ENCODE assay signal across 20 cellular contexts in genomic region chr5:96502247-96502646, GRCh38.
DNase-seq lines count a peak whose midpoint lies in the region; ATAC-seq, FAIRE-seq and TF ChIP-seq lines count a peak whose summit lies in the region.
"Had no signal": no experiment of that assay in that cellular context is flagged by ENCODE, and none has a peak within 500 bp of the region (broad histone marks: within the 10 kb centered on the region; RNA-seq: fewer than 3 reads in every experiment).

No MANE protein-coding gene starts in this region.

- H3T11ph ChIP-seq in H9 (ENCODE audit: low read length): no peak overlapping the region

- H2AK5ac ChIP-seq in H9 (ENCODE audit: insufficient read length, low read length): no peak overlapping the region

- H4K20me1 ChIP-seq in neural progenitor cell (ENCODE audit: low read depth) (no peaks in the 10 kb centered on the region), GM23338 (replicated peaks; ENCODE audit: insufficient read depth) (no peaks in the 10 kb centered on the region), H9 (ENCODE audit: control insufficient read depth, insufficient read depth, insufficient read length) (no peaks in the 10 kb centered on the region)
- H4K20me1 ChIP-seq: BLaER1 had no signal

- H3K18ac ChIP-seq in H9 (ENCODE audit: insufficient read length, low read depth, low read length): no peak overlapping the region

- H3K4ac ChIP-seq in H9 (ENCODE audit: low read depth, low read length): no peak overlapping the region

- peak; percentile 31 for FAIRE-seq in frontal cortex (lab: Jason Lieb, UNC)
- FAIRE-seq: GM12891, GM18507 had no signal

- H3K9me3 Mint-ChIP-seq in WTC11: no peaks in the 10 kb centered on the region
- H3K9me3 Mint-ChIP-seq in neural progenitor cell: peaks cover 11% of the 10 kb centered on the region
- no peaks in the 10 kb centered on the region for H3K9me3 Mint-ChIP-seq in GM23338
- no peaks in the 10 kb centered on the region for H3K9me3 Mint-ChIP-seq in H9
- H3K9me3 Mint-ChIP-seq: CD8-positive, alpha-beta T cell; HFFc6 had no signal

- H3K27ac Mint-ChIP-seq in WTC11 (no peak overlapping the region), neural progenitor cell (peak overlapping the region; percentile 65), GM23338 (no peak overlapping the region), H9 (no peak overlapping the region)
- H3K27ac Mint-ChIP-seq: B cell; CD4-positive, CD25-positive, alpha-beta regulatory T cell; CD8-positive, alpha-beta T cell; HFFc6 had no signal

- H2BK5ac ChIP-seq in H9 (ENCODE audit: insufficient read length, low read length): no peak overlapping the region

- H4K8ac ChIP-seq in H9 (replicated peaks; ENCODE audit: insufficient read length, low read depth, low read length): no peak overlapping the region

- H3K27me3 Mint-ChIP-seq in WTC11 (ENCODE audit: low read depth) (no peaks in the 10 kb centered on the region; the same call in 1 of the 2 replicates), neural progenitor cell (ENCODE audit: insufficient read depth, low read depth) (no peaks in the 10 kb centered on the region), GM23338 (ENCODE audit: insufficient read depth, low read depth, poor library complexity) (no peaks in the 10 kb centered on the region), H9 (ENCODE audit: low read depth) (no peaks in the 10 kb centered on the region; the same call in 1 of the 2 replicates)

- H2BK20ac ChIP-seq in H9 (ENCODE audit: low read depth, low read length, poor library complexity, severe bottlenecking): no peak overlapping the region

- no peaks in the 10 kb centered on the region for H3K9me2 ChIP-seq in GM23338 (ENCODE audit: insufficient read depth)

- H3K9ac ChIP-seq in neural progenitor cell: no peak overlapping the region
- no peak overlapping the region for H3K9ac ChIP-seq in H9 (ENCODE audit: extremely low read depth, insufficient read length, low read length)
- H3K9ac ChIP-seq: BLaER1, GM23248 had no signal

- H3K27ac ChIP-seq in neural progenitor cell: no peak overlapping the region
- no peak overlapping the region for H3K27ac ChIP-seq in GM23338 (ENCODE audit: low read depth)
- H3K27ac ChIP-seq in H9 (ENCODE audit: insufficient read length, low read depth, low read length): no peak overlapping the region
- H3K27ac ChIP-seq: BLaER1, C4-2B, GM23248 had no signal

- H2BK12ac ChIP-seq in H9 (ENCODE audit: insufficient read length, low read depth, low read length): no peak overlapping the region

- POLR2A ChIA-PET in WTC11 (lab: Charles Lee): no interaction called here

- no peaks in the 10 kb centered on the region for H3K36me3 Mint-ChIP-seq in WTC11
- H3K36me3 Mint-ChIP-seq in neural progenitor cell: peaks cover 2% of the 10 kb centered on the region
- no peaks in the 10 kb centered on the region for H3K36me3 Mint-ChIP-seq in GM23338 (ENCODE audit: low read depth)
- no peaks in the 10 kb centered on the region for H3K36me3 Mint-ChIP-seq in H9 (ENCODE audit: insufficient read depth in 1 of 3, low read depth in 3 of 3)
- H3K36me3 Mint-ChIP-seq: CD4-positive, CD25-positive, alpha-beta regulatory T cell; CD8-positive, alpha-beta T cell had no signal

- H3K56ac ChIP-seq in H9 (ENCODE audit: insufficient read length, low read depth, low read length): no peak overlapping the region

- H3K27me3 ChIP-seq in neural progenitor cell (no peaks in the 10 kb centered on the region), GM23338 (ENCODE audit: insufficient read depth) (no peaks in the 10 kb centered on the region), H9 (ENCODE audit: insufficient read depth, low read length) (no peaks in the 10 kb centered on the region)
- H3K27me3 ChIP-seq: BLaER1 had no signal

- H3K79me2 ChIP-seq in neural progenitor cell (ENCODE audit: low read depth) (no peaks in the 10 kb centered on the region), GM23338 (replicated peaks; ENCODE audit: insufficient read depth) (no peaks in the 10 kb centered on the region), H9 (ENCODE audit: insufficient read depth, low read length) (no peaks in the 10 kb centered on the region)

- H2AFZ ChIP-seq in neural progenitor cell (replicated peaks) (no peak overlapping the region), GM23338 (no peak overlapping the region), H9 (ENCODE audit: low read length) (no peak overlapping the region)
- H2AFZ ChIP-seq: GM23248 had no signal

- TF ChIP-seq CTCF in WTC11 (IDR thresholded peaks at IDR 0.05) (no peak), neural progenitor cell (IDR thresholded peaks at IDR 0.05) (no peak), GM23338 (conservative IDR thresholded peaks at IDR 0.05; ENCODE audit: low read depth in 2 of 2) (no peak), H9 (conservative IDR thresholded peaks at IDR 0.05) (no peak)

- H3K23ac ChIP-seq in H9 (ENCODE audit: insufficient read length, low read depth, low read length): no peak overlapping the region

- no peaks in the 10 kb centered on the region for H3K36me3 ChIP-seq in neural progenitor cell
- H3K36me3 ChIP-seq in GM23338 (ENCODE audit: insufficient read depth): no peaks in the 10 kb centered on the region
- H3K36me3 ChIP-seq: BLaER1, HAP-1 had no signal

- H3K4me1 Mint-ChIP-seq in WTC11 (peaks cover 5% of the 10 kb centered on the region; the same call in 1 of the 2 replicates), neural progenitor cell (peaks cover 35% of the 10 kb centered on the region), GM23338 (peaks cover 7% of the 10 kb centered on the region; the same call in 2 of the 3 replicates), H9 (peaks cover 8 to 16% of the 10 kb centered on the region in 2 experiments)
- H3K4me1 Mint-ChIP-seq: B cell; CD4-positive, CD25-positive, alpha-beta regulatory T cell had no signal

- H3K4me3 ChIP-seq in neural progenitor cell (no peak overlapping the region), GM23338 (no peak overlapping the region)
- H3K4me3 ChIP-seq: BLaER1, GM23248, HAP-1 had no signal

- no peaks in the 10 kb centered on the region for H3K79me1 ChIP-seq in H9 (ENCODE audit: insufficient read depth, low read depth, low read length, poor library complexity, severe bottlenecking)

- no peak overlapping the region for H2BK15ac ChIP-seq in H9 (ENCODE audit: low read depth, low read length)

- H3K9me3 ChIP-seq in neural progenitor cell (ENCODE audit: low read depth) (no peaks in the 10 kb centered on the region), H9 (ENCODE audit: control insufficient read depth, low read depth, low read length) (no peaks in the 10 kb centered on the region)
- H3K9me3 ChIP-seq: BLaER1, Caco-2, HAP-1 had no signal

- no CpG with 5 or more reads among the region's 1 CpG for WGBS in H9 (ENCODE audit: extremely low coverage, insufficient read length, low lambda C conversion rate)

- no peak overlapping the region for H4K91ac ChIP-seq in H9 (ENCODE audit: insufficient read length, low read depth, low read length)

- CTCF ChIA-PET in WTC11 (lab: Charles Lee): no interaction called here

- no peak overlapping the region for H3K14ac ChIP-seq in H9 (ENCODE audit: insufficient read depth, low read length)

- H3K4me3 Mint-ChIP-seq in WTC11 (no peak overlapping the region), neural progenitor cell (no peak overlapping the region), GM23338 (no peak overlapping the region), H9 (no peak overlapping the region)
- H3K4me3 Mint-ChIP-seq: B cell; CD4-positive, CD25-positive, alpha-beta regulatory T cell; CD8-positive, alpha-beta T cell; HFFc6 had no signal

- ATAC-seq in WTC11 (no peak), GM23338 (no peak)
- ATAC-seq: CD8-positive, alpha-beta T cell had no signal

- H3K4me1 ChIP-seq in neural progenitor cell: peaks cover 34% of the 10 kb centered on the region
- no peaks in the 10 kb centered on the region for H3K4me1 ChIP-seq in GM23338 (ENCODE audit: insufficient read depth)
- no peaks in the 10 kb centered on the region for H3K4me1 ChIP-seq in H9 (ENCODE audit: insufficient read depth, low read length)
- H3K4me1 ChIP-seq: BLaER1, Caco-2, HAP-1 had no signal

- no peaks in the 10 kb centered on the region for H3K23me2 ChIP-seq in H9 (ENCODE audit: insufficient read length, low read depth, low read length, poor library complexity, severe bottlenecking)

- no peak overlapping the region for H4K5ac ChIP-seq in H9 (ENCODE audit: insufficient read length, low read depth, low read length)

- H2BK120ac ChIP-seq in H9 (ENCODE audit: low read depth, low read length, poor library complexity, severe bottlenecking): no peak overlapping the region

- H3K4me2 ChIP-seq in neural progenitor cell: no peak overlapping the region
- H3K4me2 ChIP-seq in GM23338: no peak overlapping the region
- no peak overlapping the region for H3K4me2 ChIP-seq in H9 (ENCODE audit: insufficient read depth, insufficient read length, low read length)
- H3K4me2 ChIP-seq: BLaER1 had no signal

- H3F3A ChIP-seq in neural progenitor cell (ENCODE audit: low read depth) (peaks cover 28% of the 10 kb centered on the region), GM23338 (replicated peaks; ENCODE audit: low read depth) (no peaks in the 10 kb centered on the region)

- no peak for DNase-seq in WTC11 (ENCODE audit: low spot score)
- no peak for DNase-seq in frontal cortex (ENCODE audit: low spot score in 2 of 2)
- DNase-seq in neural progenitor cell (ENCODE audit: low spot score): no peak
- DNase-seq in GM23338 (ENCODE audit: low spot score): no peak
- no peak for DNase-seq in H9
- no peak for DNase-seq in NCI-H2171 (lab: John Stamatoyannopoulos, UW)
- DNase-seq: Caco-2; CD4-positive, CD25-positive, alpha-beta regulatory T cell; CD8-positive, alpha-beta T cell; DMS153; DND-41; GDM1; GM23248; HFFc6 had no signal

TF ChIP-seq in WTC11, 78 proteins besides CTCF, POLR2A, EP300 and RAD21 (continues in another document):
- no peak for TF ChIP-seq ETV6 (CRISPR knock-in tag; IDR thresholded peaks at IDR 0.05)

TF ChIP-seq in GM23338, 12 proteins besides CTCF, POLR2A, EP300 and RAD21 (continues in another document):
- no peak for TF ChIP-seq ZNF331 (CRISPR knock-in tag; IDR thresholded peaks at IDR 0.05; ENCODE audit: low read depth)
- TF ChIP-seq, protein P1, sequence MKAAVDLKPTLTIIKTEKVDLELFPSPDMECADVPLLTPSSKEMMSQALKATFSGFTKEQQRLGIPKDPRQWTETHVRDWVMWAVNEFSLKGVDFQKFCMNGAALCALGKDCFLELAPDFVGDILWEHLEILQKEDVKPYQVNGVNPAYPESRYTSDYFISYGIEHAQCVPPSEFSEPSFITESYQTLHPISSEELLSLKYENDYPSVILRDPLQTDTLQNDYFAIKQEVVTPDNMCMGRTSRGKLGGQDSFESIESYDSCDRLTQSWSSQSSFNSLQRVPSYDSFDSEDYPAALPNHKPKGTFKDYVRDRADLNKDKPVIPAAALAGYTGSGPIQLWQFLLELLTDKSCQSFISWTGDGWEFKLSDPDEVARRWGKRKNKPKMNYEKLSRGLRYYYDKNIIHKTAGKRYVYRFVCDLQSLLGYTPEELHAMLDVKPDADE (IDR thresholded peaks at IDR 0.05): no peak
- TF ChIP-seq STAT1 (IDR thresholded peaks at IDR 0.05; ENCODE audit: unreplicated experiment): no peak
- TF ChIP-seq EZH2 (IDR thresholded peaks at IDR 0.05; ENCODE audit: low read depth, unreplicated experiment): no peak
- no peak for TF ChIP-seq EZH2phosphoT487 (IDR thresholded peaks at IDR 0.05; ENCODE audit: unreplicated experiment)
- no peak for TF ChIP-seq JUNB (IDR thresholded peaks at IDR 0.05; ENCODE audit: unreplicated experiment)
- TF ChIP-seq CREB1 (CRISPR knock-in tag; IDR thresholded peaks at IDR 0.05; ENCODE audit: low read depth): no peak
